Comparison of ENCODE assay signal across 8 cellular contexts in genomic region chr1:1919304-1920056, GRCh38. TPM values are rescaled to one million over a fixed set of nuclear protein-coding genes. Genes with fewer than 3 reads are reported as not detected.
A peak's percentile ranks its signal among the peaks of the same experiment; 100 is the strongest.
DNase-seq lines count a peak whose midpoint lies in the region; ATAC-seq and TF ChIP-seq lines count a peak whose summit lies in the region.

No MANE protein-coding gene starts in this region.

- H3K4me1 ChIP-seq in ascending aorta: peaks cover 7% of the 10 kb centered on the region in 2 donors
- peaks cover 9% of the 10 kb centered on the region for H3K4me1 ChIP-seq in rectal smooth muscle tissue (ENCODE audit: control insufficient read depth, insufficient read depth, low read length)
- H3K4me1 ChIP-seq in aorta (ENCODE audit: control insufficient read depth in 1 of 2, insufficient read depth in 2 of 2, low read length in 2 of 2): no peaks in the 10 kb centered on the region

- TF ChIP-seq CTCF in ascending aorta (IDR thresholded peaks at IDR 0.05): no peak

- H3K27me3 ChIP-seq in ascending aorta (no peaks in the 10 kb centered on the region), rectal smooth muscle tissue (ENCODE audit: control insufficient read depth, insufficient read depth, low read length) (no peaks in the 10 kb centered on the region), aorta (ENCODE audit: control insufficient read depth in 1 of 2, insufficient read depth in 2 of 2, low read length in 1 of 2) (no peaks in the 10 kb centered on the region)

- DNase-seq in NCI-H146 treated with DMSO at 0.1 percent for 48 hours (lab: John Stamatoyannopoulos, UW; ENCODE audit: unreplicated experiment) (peak; percentile 70), T-helper 2 cell (peak; percentile 92 to 100 (median 100)), ascending aorta (ENCODE audit: low spot score in 2 of 2) (peak; percentile 88 to 97), hepatic stellate cell (ENCODE audit: low spot score) (peak; percentile 100), aorta (peak; percentile 99)

- H3K36me3 ChIP-seq in ascending aorta (no peaks in the 10 kb centered on the region), rectal smooth muscle tissue (ENCODE audit: control insufficient read depth, insufficient read depth, low read length) (no peaks in the 10 kb centered on the region), aorta (ENCODE audit: control insufficient read depth in 1 of 2, insufficient read depth in 2 of 2, low read length in 1 of 2) (no peaks in the 10 kb centered on the region)

- H3K9ac ChIP-seq in rectal smooth muscle tissue (ENCODE audit: low read length): no peak overlapping the region

- H3K9me3 ChIP-seq in ascending aorta: no peaks in the 10 kb centered on the region
- H3K9me3 ChIP-seq in aorta (ENCODE audit: control insufficient read depth, low read length): no peaks in the 10 kb centered on the region

- ATAC-seq in GM18499 (IDR thresholded peaks at IDR 0.05; ENCODE audit: insufficient read depth, unreplicated experiment) (peak; percentile 54), HG02884 (IDR thresholded peaks at IDR 0.05; ENCODE audit: unreplicated experiment) (peak; percentile 71), aorta (ENCODE audit: low FRiP score) (peak; percentile 95)

- H3K4me3 ChIP-seq in ascending aorta (peak overlapping the region; percentile 54 to 71), rectal smooth muscle tissue (ENCODE audit: low read length) (peak overlapping the region; percentile 64), aorta (ENCODE audit: low read length in 2 of 2) (no peak overlapping the region)

- H3K27ac ChIP-seq in ascending aorta (peak overlapping the region in 1 of 2 donors; percentile 3), rectal smooth muscle tissue (ENCODE audit: low read depth, low read length) (no peak overlapping the region), aorta (ENCODE audit: low read depth in 1 of 2, low read length in 2 of 2) (no peak overlapping the region)

- WGBS in aorta, 2 donors: 19 to 27% methylated on average over 39 to 62 of the region's 62 CpGs

- intact Hi-C loops in ascending aorta (cut with DNase I) (loop anchor here (1.0 kb wide), 1 partner anchor 10 kb away; no protein-coding TSS in a partner anchor), aorta (cut with DNase I) (no loop called here)

RNA-seq across cellular contexts. Expression of gene TMEM52, which starts 0.4 kb away (rescaled TPM):
- total RNA-seq in ascending aorta (not detected), aorta (not detected)
- polyA plus RNA-seq in aorta: under 1 TPM in 1 of 2 donors, not detected in 1; 0.13 TPM

RNA-seq across cellular contexts. Expression of gene CALML6, which starts 4.4 kb away (rescaled TPM):
- total RNA-seq in ascending aorta (not detected), aorta (1 to 10 TPM in 1 of 2 donors, not detected in 1; 1.1 TPM)
- 1 to 10 TPM in 1 of 2 donors, not detected in 1; 4.5 TPM for polyA plus RNA-seq in aorta

RNA-seq across cellular contexts. Expression of gene GNB1, which starts 28.6 kb away (rescaled TPM):
- total RNA-seq in ascending aorta (170 TPM), aorta (100 to 1,000 TPM; 299 to 312 TPM)
- 100 to 1,000 TPM; 142 to 197 TPM for polyA plus RNA-seq in aorta

Comparison
In these comparisons a context has a peak if more than half of its experiments do, and no peak if none do; other contexts are left out.
1. H3K4me3 ChIP-seq: peak in ascending aorta (2 of 2) and rectal smooth muscle tissue (single experiment); none in aorta (0 of 2).
2. Peak in every context shown above with its lines, with median percentiles within 50 percentile points of each other: ATAC-seq and DNase-seq.